ENCODE assay signal across 17 cellular contexts in the genomic region with DNA sequence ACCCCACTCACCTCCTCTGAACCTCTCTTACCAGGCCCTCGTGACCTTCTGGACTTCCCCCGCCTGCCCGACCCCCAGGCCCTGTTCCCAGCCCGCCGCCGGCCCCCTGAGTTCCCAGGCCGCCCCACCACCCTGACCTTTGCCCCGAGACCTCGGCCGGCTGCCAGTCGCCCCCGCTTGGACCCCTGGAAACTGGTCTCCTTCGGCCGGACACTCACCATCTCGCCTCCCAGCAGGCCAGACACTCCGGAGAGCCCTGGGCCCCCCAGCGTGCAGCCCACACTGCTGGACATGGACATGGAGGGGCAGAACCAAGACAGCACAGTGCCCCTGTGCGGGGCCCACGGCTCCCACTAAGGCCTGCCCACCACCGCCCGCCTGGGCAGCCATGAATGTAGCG. TPM values are rescaled to one million over a fixed set of nuclear protein-coding genes. Genes with fewer than 3 reads are reported as not detected.
DNase-seq lines count a peak whose midpoint lies in the region; ATAC-seq and TF ChIP-seq lines count a peak whose summit lies in the region.
"Had no signal": no experiment of that assay in that cellular context is flagged by ENCODE, and none has a peak within 500 bp of the region (broad histone marks: within the 10 kb centered on the region; RNA-seq: fewer than 3 reads in every experiment).

No MANE protein-coding gene starts in this region.

- H3K9me3 ChIP-seq in osteoblast (ENCODE audit: low read depth, low read length) = no peaks in the 10 kb centered on the region
- H3K9me3 ChIP-seq: HAP-1 had no signal

- peaks cover 4% of the 10 kb centered on the region for H4K20me1 ChIP-seq in osteoblast (ENCODE audit: insufficient read depth, low read length)

- peak; percentile 31 for DNase-seq in D341Med (ENCODE audit: low spot score)
- DNase-seq in H7 = peak; percentile 41
- peak; percentile 87 for DNase-seq in chondrocyte (ENCODE audit: low spot score)
- DNase-seq in osteoblast (ENCODE audit: insufficient read length, low spot score, missing footprints) = peak; percentile 84
- DNase-seq in GM20000 (ENCODE audit: low spot score) = no peak
- DNase-seq: C1 segment of cervical spinal cord; Calu3; CD4-positive, alpha-beta memory T cell; COR-L47; DMS153; DND-41 had no signal

- no peak overlapping the region for H3K27ac Mint-ChIP-seq in chondrocyte (ENCODE audit: unreplicated experiment)
- H3K27ac Mint-ChIP-seq: CD4-positive, alpha-beta memory T cell; GM23338 had no signal

- H2AFZ ChIP-seq in osteoblast (ENCODE audit: low read length) = no peak overlapping the region
- H2AFZ ChIP-seq: GM23338 had no signal

- H3K4me1 ChIP-seq in osteoblast (ENCODE audit: insufficient read depth, low read length) = peaks cover 6% of the 10 kb centered on the region
- H3K4me1 ChIP-seq: HAP-1 had no signal

- no peak overlapping the region for H3K27ac ChIP-seq in osteoblast (ENCODE audit: low read depth, low read length)

- H3K4me2 ChIP-seq in osteoblast (ENCODE audit: insufficient read depth, low read length) = no peak overlapping the region
- H3K4me2 ChIP-seq: GM23338 had no signal

- no peaks in the 10 kb centered on the region for H3K79me2 ChIP-seq in osteoblast (ENCODE audit: insufficient read depth, low read length)

- no peak overlapping the region for H3K4me3 Mint-ChIP-seq in chondrocyte (ENCODE audit: unreplicated experiment)
- H3K4me3 Mint-ChIP-seq: CD4-positive, alpha-beta memory T cell; GM23338 had no signal

- H3K27me3 ChIP-seq in H7 (ENCODE audit: control insufficient read depth, insufficient read depth, low read length) (peaks cover 24% of the 10 kb centered on the region), osteoblast (ENCODE audit: insufficient read depth, low read length) (peaks cover 23% of the 10 kb centered on the region)

- ATAC-seq in HG02870 (IDR thresholded peaks at IDR 0.05; ENCODE audit: unreplicated experiment) = no peak
- ATAC-seq: GM23338 had no signal

- H3K36me3 ChIP-seq in H7 (replicated peaks; ENCODE audit: control insufficient read depth, insufficient read depth, low read length) (0 out of 2 replicates have a peak, but pooled peaks cover 1% of the 10 kb centered on the region), osteoblast (ENCODE audit: insufficient read depth, low read length) (peaks cover 7% of the 10 kb centered on the region)
- H3K36me3 ChIP-seq: HAP-1 had no signal

- peaks cover 19% of the 10 kb centered on the region for H3K27me3 Mint-ChIP-seq in chondrocyte (ENCODE audit: low read depth)

- H3K4me1 Mint-ChIP-seq in chondrocyte (ENCODE audit: low read depth) = peaks cover 10% of the 10 kb centered on the region

- H3K4me3 ChIP-seq in H7 (ENCODE audit: insufficient read depth, low read depth, low read length) (no peak overlapping the region), osteoblast (ENCODE audit: insufficient read depth, low read length) (no peak overlapping the region)
- H3K4me3 ChIP-seq: GM23338, HAP-1 had no signal

- no peaks in the 10 kb centered on the region for H3K9me3 Mint-ChIP-seq in chondrocyte (ENCODE audit: low read depth)
- H3K9me3 Mint-ChIP-seq: CD4-positive, alpha-beta memory T cell; GM23338 had no signal

- TF ChIP-seq CTCF in chondrocyte (IDR thresholded peaks at IDR 0.05) (no peak), osteoblast (IDR thresholded peaks at IDR 0.05; ENCODE audit: extremely low read depth, low read depth, low read length) (no peak), GM20000 (IDR thresholded peaks at IDR 0.05; ENCODE audit: extremely low read depth, missing control alignments) (no peak)

- peaks cover 16% of the 10 kb centered on the region for H3K36me3 Mint-ChIP-seq in chondrocyte (ENCODE audit: low read depth)

RNA-seq across cellular contexts. Expression of a gene that starts 3.2 kb away (rescaled TPM):
- total RNA-seq in H7 (2014; rRNA removed; shearing (Covaris generic)) = not detected in 2 replicates
- not detected in 3 replicates for total RNA-seq in chondrocyte
- total RNA-seq in osteoblast = not detected in 2 replicates
- total RNA-seq: A172; A673; Calu3; CD4-positive, alpha-beta memory T cell; H4 had no signal

RNA-seq across cellular contexts. Expression of a gene that starts 11.6 kb away (rescaled TPM):
- total RNA-seq in H7 (2014; rRNA removed; shearing (Covaris generic)) = 0.87 TPM in 1 of 2 replicates, not detected in the other
- 0.52 to 0.73 TPM (median 0.59 TPM) in 3 replicates for total RNA-seq in chondrocyte
- 0.29 TPM in 1 of 2 replicates, not detected in the other for total RNA-seq in osteoblast
- total RNA-seq: A172, H4 had no signal

RNA-seq across cellular contexts. Expression of a gene that starts 23.7 kb away (rescaled TPM):
- 16.7 and 24.5 TPM in 2 replicates for total RNA-seq in H7 (2014; rRNA removed; shearing (Covaris generic))
- total RNA-seq in chondrocyte (20.0 to 22.7 TPM (median 21.0 TPM) in 3 replicates), osteoblast (8.3 and 9.8 TPM in 2 replicates)
